39 cellular contexts compared by ENCODE assay signal in the genomic region with DNA sequence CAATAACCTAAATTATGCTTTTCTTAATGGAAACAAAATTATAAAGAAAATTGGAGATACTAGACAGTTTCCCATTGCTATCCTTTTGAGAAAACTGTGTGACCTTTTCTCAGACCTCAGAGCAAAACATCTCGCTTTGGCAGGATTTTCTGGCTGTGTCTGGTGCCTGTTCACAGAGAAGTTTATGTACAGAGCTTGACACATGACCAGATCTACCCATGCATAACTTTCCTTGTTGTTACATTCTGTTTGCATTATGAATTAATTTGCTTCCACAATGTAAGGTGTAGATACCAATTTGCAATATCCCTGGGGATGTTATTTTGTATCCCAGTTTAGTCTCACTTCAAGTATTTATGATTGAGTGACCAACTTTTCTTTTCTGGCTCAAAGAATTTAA.
"Had no signal": no experiment of that assay in that cellular context is flagged by ENCODE, and none has a peak within 500 bp of the region (broad histone marks: within the 10 kb centered on the region; RNA-seq: fewer than 3 reads in every experiment).

No MANE protein-coding gene starts in this region.

- H3K9me3 Mint-ChIP-seq: activated CD4-positive, alpha-beta T cell treated with anti-CD3 and anti-CD28 coated beads, Interleukin-2, amount 10 ng/mL, durations not matched to agents 7 days and 5 days; activated T-helper 1 cell treated with anti-CD3 and anti-CD28 coated beads, Interleukin-12 subunit alpha, Interleukin-12 subunit beta, Interleukin-2, Interleukin-4 antibody, amounts not matched to agents 30 ng/mL and 10 ng/mL and 1 ng/mL, durations not matched to agents 14 hours and 24 hours and 36 hours; T-helper 1 cell treated with Interleukin-12 subunit alpha and Interleukin-12 subunit beta and Interleukin-4 antibody, amounts not matched to agents 30 μg/mL and 1 μg/mL, for 36 hours; T-helper 2 cell treated with Interferon-gamma antibody and Interleukin-4, amounts not matched to agents 5 μg/mL and 100 μg/mL, for 36 hours; WTC11 had no signal

- DNase-seq: activated CD4-positive, alpha-beta memory T cell treated with anti-CD3 and anti-CD28 coated beads for 36 hours; activated CD4-positive, alpha-beta T cell treated with anti-CD3 and anti-CD28 coated beads for 36 hours; activated CD4-positive, alpha-beta T cell treated with anti-CD3 and anti-CD28 coated beads, Interleukin-2, amount 10 ng/mL, durations not matched to agents 7 days and 5 days; activated CD8-positive, alpha-beta memory T cell treated with anti-CD3 and anti-CD28 coated beads, Interleukin-2, amount 50 U/mL, for 4 hours; activated effector memory CD4-positive, alpha-beta T cell treated with Interleukin-2 at 50 U/mL for 16 hours; activated naive CD4-positive, alpha-beta T cell treated with anti-CD3 and anti-CD28 coated beads, Interleukin-2, amount 10 ng/mL, durations not matched to agents 7 days and 5 days; activated naive CD8-positive, alpha-beta T cell treated with anti-CD3 and anti-CD28 coated beads, Interleukin-2, amount 50 U/mL, for 24 hours; activated T-cell treated with anti-CD3 and anti-CD28 coated beads for 4 hours; activated T-cell treated with anti-CD3 and anti-CD28 coated beads, Interleukin-2, amount 50 U/mL, for 4 hours; anterior cingulate cortex; caudate nucleus; cerebellar nuclear complex; Kasumi-1; NCI-H1092 treated with DMSO at 0.1 percent for 48 hours; NCI-H1417; NCI-H146; NCI-H187; NCI-H2029 treated with DMSO at 0.1 percent for 48 hours; NCI-H2107; NCI-H2171; NCI-H510A; NCI-H526; NCI-H748 treated with DMSO at 0.1 percent for 48 hours; NK-92 treated with Interleukin-12 subunit alpha and Interleukin-12 subunit beta, amount 100 ng/mL, for 24 hours; PC-3; Peyer's patch; RPMI8226; SHP77 treated with DMSO at 0.1 percent for 48 hours; SK-N-SH had no signal

- H3K4me1 ChIP-seq: Peyer's patch, SJSA1 had no signal

- H3K36me3 Mint-ChIP-seq: activated CD4-positive, alpha-beta memory T cell treated with anti-CD3 and anti-CD28 coated beads for 36 hours; activated naive CD4-positive, alpha-beta T cell treated with anti-CD3 and anti-CD28 coated beads, Interleukin-2, amount 10 ng/mL, durations not matched to agents 7 days and 5 days; activated naive CD8-positive, alpha-beta T cell; brain; WTC11 had no signal

- FAIRE-seq: bronchial epithelial cell, TTC549 had no signal

- H3K4me3 ChIP-seq: Peyer's patch, SJSA1 had no signal

- H3K9ac ChIP-seq: SK-N-SH had no signal

- H3K27me3 Mint-ChIP-seq: activated CD4-positive, alpha-beta memory T cell treated with anti-CD3 and anti-CD28 coated beads for 36 hours; activated CD4-positive, alpha-beta T cell treated with anti-CD3 and anti-CD28 coated beads for 36 hours; activated CD4-positive, alpha-beta T cell treated with anti-CD3 and anti-CD28 coated beads, Interleukin-2, amount 10 ng/mL, durations not matched to agents 7 days and 5 days; activated naive CD4-positive, alpha-beta T cell treated with anti-CD3 and anti-CD28 coated beads, Interleukin-2, amount 10 ng/mL, durations not matched to agents 7 days and 5 days; activated naive CD8-positive, alpha-beta T cell; activated naive CD8-positive, alpha-beta T cell treated with anti-CD3 and anti-CD28 coated beads, Interleukin-2, amount 50 U/mL, for 24 hours had no signal

- ATAC-seq: activated CD4-positive, alpha-beta T cell treated with anti-CD3 and anti-CD28 coated beads for 36 hours; activated CD4-positive, CD25-positive, alpha-beta regulatory T cell treated with anti-CD3 and anti-CD28 coated beads, Interleukin-2, amount 50 U/mL, for 24 hours; activated naive CD8-positive, alpha-beta T cell treated with anti-CD3 and anti-CD28 coated beads, Interleukin-2, amount 50 U/mL, for 24 hours; activated T-cell treated with anti-CD3 and anti-CD28 coated beads, Interleukin-2, amount 50 U/mL, for 4 hours; PC-3; WTC11 had no signal

- H3K27ac Mint-ChIP-seq: activated CD4-positive, alpha-beta memory T cell treated with anti-CD3 and anti-CD28 coated beads for 36 hours; activated CD4-positive, alpha-beta T cell treated with anti-CD3 and anti-CD28 coated beads for 36 hours; activated CD4-positive, alpha-beta T cell treated with anti-CD3 and anti-CD28 coated beads, Interleukin-2, amount 10 ng/mL, durations not matched to agents 7 days and 5 days; activated naive CD4-positive, alpha-beta T cell treated with anti-CD3 and anti-CD28 coated beads, Interleukin-2, amount 10 ng/mL, durations not matched to agents 7 days and 5 days; activated naive CD8-positive, alpha-beta T cell; activated naive CD8-positive, alpha-beta T cell treated with anti-CD3 and anti-CD28 coated beads, Interleukin-2, amount 50 U/mL, for 24 hours; activated T-helper 1 cell treated with anti-CD3 and anti-CD28 coated beads, Interleukin-12 subunit alpha, Interleukin-12 subunit beta, Interleukin-2, Interleukin-4 antibody, amounts not matched to agents 30 ng/mL and 10 ng/mL and 1 ng/mL, durations not matched to agents 14 hours and 24 hours and 36 hours; brain; T-helper 1 cell treated with Interleukin-12 subunit alpha and Interleukin-12 subunit beta and Interleukin-4 antibody, amounts not matched to agents 30 μg/mL and 1 μg/mL, for 36 hours; T-helper 2 cell treated with Interferon-gamma antibody and Interleukin-4, amounts not matched to agents 5 μg/mL and 100 μg/mL, for 36 hours; WTC11 had no signal

- H3K27me3 ChIP-seq: Peyer's patch, SJSA1 had no signal

- H3K4me2 ChIP-seq: SK-N-SH had no signal

- H3K4me3 Mint-ChIP-seq: activated CD4-positive, alpha-beta memory T cell treated with anti-CD3 and anti-CD28 coated beads for 36 hours; activated CD4-positive, alpha-beta T cell treated with anti-CD3 and anti-CD28 coated beads for 36 hours; activated CD4-positive, alpha-beta T cell treated with anti-CD3 and anti-CD28 coated beads, Interleukin-2, amount 10 ng/mL, durations not matched to agents 7 days and 5 days; activated naive CD4-positive, alpha-beta T cell treated with anti-CD3 and anti-CD28 coated beads, Interleukin-2, amount 10 ng/mL, durations not matched to agents 7 days and 5 days; activated naive CD8-positive, alpha-beta T cell; activated naive CD8-positive, alpha-beta T cell treated with anti-CD3 and anti-CD28 coated beads, Interleukin-2, amount 50 U/mL, for 24 hours; activated T-cell treated with anti-CD3 and anti-CD28 coated beads, Interleukin-2, amount 50 U/mL, for 4 hours; activated T-helper 1 cell treated with anti-CD3 and anti-CD28 coated beads, Interleukin-12 subunit alpha, Interleukin-12 subunit beta, Interleukin-2, Interleukin-4 antibody, amounts not matched to agents 30 ng/mL and 10 ng/mL and 1 ng/mL, durations not matched to agents 14 hours and 24 hours and 36 hours; brain; T-helper 1 cell treated with Interleukin-12 subunit alpha and Interleukin-12 subunit beta and Interleukin-4 antibody, amounts not matched to agents 30 μg/mL and 1 μg/mL, for 36 hours; T-helper 2 cell treated with Interferon-gamma antibody and Interleukin-4, amounts not matched to agents 5 μg/mL and 100 μg/mL, for 36 hours; WTC11 had no signal

- H3K36me3 ChIP-seq: Peyer's patch, SJSA1 had no signal

- H3K4me1 Mint-ChIP-seq: activated CD4-positive, alpha-beta T cell treated with anti-CD3 and anti-CD28 coated beads for 36 hours; activated CD4-positive, alpha-beta T cell treated with anti-CD3 and anti-CD28 coated beads, Interleukin-2, amount 10 ng/mL, durations not matched to agents 7 days and 5 days; activated naive CD4-positive, alpha-beta T cell treated with anti-CD3 and anti-CD28 coated beads, Interleukin-2, amount 10 ng/mL, durations not matched to agents 7 days and 5 days; activated naive CD8-positive, alpha-beta T cell treated with anti-CD3 and anti-CD28 coated beads, Interleukin-2, amount 50 U/mL, for 24 hours; WTC11 had no signal

- H3K27ac ChIP-seq: Peyer's patch, SJSA1 had no signal

- H3K9me3 ChIP-seq: Peyer's patch, SJSA1, SK-N-SH had no signal
